Comparison of ENCODE assay signal across 22 cellular contexts in the genomic region with DNA sequence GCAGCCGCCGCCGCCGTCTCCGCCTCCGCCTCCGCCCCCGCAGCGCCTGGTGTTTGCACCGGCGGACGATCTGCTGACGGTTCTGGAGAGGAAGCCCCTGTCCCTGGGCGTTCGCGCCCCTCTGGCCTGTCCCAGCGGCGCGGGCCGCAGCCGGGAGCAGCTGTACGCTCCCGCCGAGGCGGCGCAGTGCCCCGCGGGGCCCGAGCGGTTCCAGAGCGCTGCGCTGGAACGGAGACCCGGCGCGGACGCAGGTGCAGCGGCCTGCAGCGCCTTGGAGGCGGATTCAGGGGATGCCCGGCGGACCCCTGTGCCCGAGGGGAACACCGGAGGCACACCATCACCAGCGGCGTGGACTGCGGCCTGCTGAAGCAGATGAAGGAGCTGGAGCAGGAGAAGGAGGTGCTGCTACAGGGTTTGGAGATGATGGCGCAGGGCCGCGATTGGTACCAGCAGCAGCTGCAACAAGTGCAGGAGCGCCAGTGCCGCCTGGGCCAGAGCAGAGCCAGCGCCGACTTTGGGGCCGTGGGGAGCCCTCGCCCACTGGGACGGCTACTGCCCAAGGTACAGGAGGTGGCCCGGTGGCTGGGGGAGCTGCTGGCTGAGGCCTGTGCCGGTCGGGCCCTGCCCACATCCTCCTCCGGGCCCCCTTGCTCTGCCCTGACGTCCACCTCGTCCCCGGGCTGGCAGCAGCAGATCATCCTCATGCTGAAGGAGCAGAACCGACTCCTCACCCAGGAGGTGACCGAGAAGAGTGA. TPM values are rescaled to one million over a fixed set of nuclear protein-coding genes. Genes with fewer than 3 reads are reported as not detected.
"Had no signal": no experiment of that assay in that cellular context is flagged by ENCODE, and none has a peak within 500 bp of the region (broad histone marks: within the 10 kb centered on the region; RNA-seq: fewer than 3 reads in every experiment).

No MANE protein-coding gene starts in this region.

- H3K36me3 ChIP-seq: colonic mucosa, gastrocnemius medialis, pancreas, sigmoid colon had no signal

- H3K27me3 ChIP-seq: colonic mucosa, pancreas had no signal

- ATAC-seq: esophagus mucosa, gastrocnemius medialis, natural killer cell had no signal

- H3K4me3 ChIP-seq: colonic mucosa, gastrocnemius medialis, lung, pancreas had no signal

- H3K27ac ChIP-seq: colonic mucosa, epithelial cell of prostate, gastrocnemius medialis, pancreas, sigmoid colon had no signal

- H3K4me1 ChIP-seq: colonic mucosa, gastrocnemius medialis, pancreas had no signal

- H3K9me3 ChIP-seq: colonic mucosa, gastrocnemius medialis, pancreas had no signal

- DNase-seq: colonic mucosa, foreskin fibroblast, gastrocnemius medialis, natural killer cell, occipital lobe, sigmoid colon had no signal

RNA-seq across cellular contexts. Expression of gene ZNF735, which starts 24.8 kb away (rescaled TPM):
- total RNA-seq: chondrocyte, colonic mucosa, endodermal cell, esophagus mucosa, gastrocnemius medialis, glomerular endothelial cell, left lobe of liver, liver, lung, mononuclear cell, natural killer cell, occipital lobe, pancreas, progenitor cell of endocrine pancreas, sigmoid colon, skeletal muscle tissue, urinary bladder had no signal
- polyA plus RNA-seq: keratinocyte, liver, lung, neural cell, pancreas, sigmoid colon, thymus, urinary bladder had no signal

RNA-seq across cellular contexts. Expression of gene ZNF679, which starts 46.1 kb away (rescaled TPM):
- total RNA-seq: chondrocyte, colonic mucosa, endodermal cell, esophagus mucosa, gastrocnemius medialis, glomerular endothelial cell, left lobe of liver, liver, lung, mononuclear cell, natural killer cell, occipital lobe, pancreas, progenitor cell of endocrine pancreas, sigmoid colon, skeletal muscle tissue, urinary bladder had no signal
- polyA plus RNA-seq: keratinocyte, liver, lung, neural cell, pancreas, sigmoid colon, thymus, urinary bladder had no signal
